12 cellular contexts compared by ENCODE assay signal in the genomic region with DNA sequence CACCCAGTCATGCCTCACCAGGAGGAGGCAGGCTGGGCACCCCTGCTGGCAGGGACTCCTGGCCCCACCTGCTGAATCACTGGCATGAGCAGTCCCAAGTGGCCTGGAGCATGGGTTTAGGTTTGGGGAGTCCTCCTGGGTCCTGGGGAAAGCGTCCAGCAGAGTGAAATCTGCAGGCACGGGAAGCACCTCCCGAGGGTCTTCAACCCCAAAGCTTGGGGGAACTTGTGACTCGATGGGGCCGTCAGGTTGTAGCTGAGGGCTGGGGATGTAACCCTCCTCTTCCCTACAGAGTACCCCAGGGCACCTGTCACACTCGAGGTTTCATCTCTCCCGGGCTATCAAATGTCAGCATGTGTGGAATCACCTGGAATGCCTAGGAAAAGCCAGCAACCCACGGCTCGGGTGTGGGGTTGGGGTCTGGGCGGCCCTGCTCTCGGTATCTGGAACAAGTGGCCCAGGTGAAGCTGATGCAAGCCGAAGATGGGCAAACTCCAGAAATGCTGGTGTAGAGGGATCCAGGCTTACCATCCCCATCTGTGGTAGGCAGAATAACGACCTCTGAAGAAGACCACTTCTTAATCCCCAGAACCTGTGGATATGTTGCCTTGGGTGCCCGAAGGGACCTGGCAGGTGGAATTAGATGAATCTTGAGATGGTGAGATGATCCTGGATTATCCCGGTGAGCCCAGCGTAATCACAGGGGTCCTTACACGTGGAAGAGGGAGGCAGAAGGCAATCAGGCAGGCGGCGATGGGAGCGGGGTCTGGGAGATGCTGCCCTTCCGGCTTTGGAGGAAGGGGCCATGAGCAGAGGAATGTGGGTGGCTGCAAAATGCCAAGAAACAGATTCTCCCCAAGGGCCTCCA. TPM values are rescaled to one million over a fixed set of nuclear protein-coding genes. Genes with fewer than 3 reads are reported as not detected.
DNase-seq lines count a peak whose midpoint lies in the region; ATAC-seq and TF ChIP-seq lines count a peak whose summit lies in the region.
"Had no signal": no experiment of that assay in that cellular context is flagged by ENCODE, and none has a peak within 500 bp of the region (broad histone marks: within the 10 kb centered on the region; RNA-seq: fewer than 3 reads in every experiment).

No MANE protein-coding gene starts in this region.

- H3K9me3 Mint-ChIP-seq in activated naive CD4-positive, alpha-beta T cell treated with anti-CD3 and anti-CD28 coated beads, Interleukin-2, amount 10 ng/mL, durations not matched to agents 7 days and 5 days = peaks cover 32% of the 10 kb centered on the region
- peaks cover 26 to 35% of the 10 kb centered on the region in 2 donors for H3K9me3 Mint-ChIP-seq in activated naive CD4-positive, alpha-beta T cell treated with anti-CD3 and anti-CD28 coated beads, Interleukin-2, amount 50 U/mL, for 72 hours
- H3K9me3 Mint-ChIP-seq in endothelial cell (ENCODE audit: unreplicated experiment) = no peaks in the 10 kb centered on the region

- intact Hi-C loops in posterior vena cava (cut with DNase I) = no loop called here

- CTCF ChIA-PET in activated naive CD4-positive, alpha-beta T cell treated with anti-CD3 and anti-CD28 coated beads, Interleukin-2, amount 10 ng/mL, durations not matched to agents 7 days and 5 days (lab: Charles Lee) = no interaction called here

- no peak for ATAC-seq in activated naive CD4-positive, alpha-beta T cell treated with anti-CD3 and anti-CD28 coated beads, Interleukin-2, amount 50 U/mL, for 72 hours
- ATAC-seq in HG02981 (IDR thresholded peaks at IDR 0.05; ENCODE audit: unreplicated experiment) (no peak), HG03280 (IDR thresholded peaks at IDR 0.05; ENCODE audit: unreplicated experiment) (no peak)

- no peaks in the 10 kb centered on the region for H3K36me3 Mint-ChIP-seq in activated naive CD4-positive, alpha-beta T cell treated with anti-CD3 and anti-CD28 coated beads, Interleukin-2, amount 10 ng/mL, durations not matched to agents 7 days and 5 days
- peaks cover 12 to 40% of the 10 kb centered on the region in 2 donors for H3K36me3 Mint-ChIP-seq in activated naive CD4-positive, alpha-beta T cell treated with anti-CD3 and anti-CD28 coated beads, Interleukin-2, amount 50 U/mL, for 72 hours
- peaks cover 10% of the 10 kb centered on the region for H3K36me3 Mint-ChIP-seq in endothelial cell (ENCODE audit: low read depth, unreplicated experiment)
- H3K36me3 Mint-ChIP-seq: CD4-positive, CD25-positive, alpha-beta regulatory T cell had no signal

- H3K27me3 Mint-ChIP-seq in activated naive CD4-positive, alpha-beta T cell treated with anti-CD3 and anti-CD28 coated beads, Interleukin-2, amount 10 ng/mL, durations not matched to agents 7 days and 5 days = peaks cover 19% of the 10 kb centered on the region
- peaks cover 16% of the 10 kb centered on the region for H3K27me3 Mint-ChIP-seq in endothelial cell (ENCODE audit: unreplicated experiment)

- H3K4me3 Mint-ChIP-seq in activated naive CD4-positive, alpha-beta T cell treated with anti-CD3 and anti-CD28 coated beads, Interleukin-2, amount 10 ng/mL, durations not matched to agents 7 days and 5 days = no peak overlapping the region
- peak overlapping the region; percentile 6 for H3K4me3 Mint-ChIP-seq in endothelial cell (ENCODE audit: unreplicated experiment)
- H3K4me3 Mint-ChIP-seq: CD4-positive, CD25-positive, alpha-beta regulatory T cell had no signal

- no peak for DNase-seq in activated naive CD4-positive, alpha-beta T cell treated with anti-CD3 and anti-CD28 coated beads, Interleukin-2, amount 10 ng/mL, durations not matched to agents 7 days and 5 days
- DNase-seq in activated naive CD4-positive, alpha-beta T cell treated with anti-CD3 and anti-CD28 coated beads, Interleukin-2, amount 50 U/mL, for 72 hours (ENCODE audit: low spot score in 2 of 2) = no peak
- DNase-seq in endothelial cell (ENCODE audit: low spot score) = no peak
- peak; percentile 31 for DNase-seq in posterior vena cava (ENCODE audit: low spot score)
- DNase-seq in activated CD8-positive, alpha-beta memory T cell treated with anti-CD3 and anti-CD28 coated beads for 24 hours = no peak
- DNase-seq: 8988T; ACHN; CD4-positive, CD25-positive, alpha-beta regulatory T cell; HCEC 1CT had no signal

- H3K27ac Mint-ChIP-seq in activated naive CD4-positive, alpha-beta T cell treated with anti-CD3 and anti-CD28 coated beads, Interleukin-2, amount 10 ng/mL, durations not matched to agents 7 days and 5 days = peak overlapping the region; percentile 74
- H3K27ac Mint-ChIP-seq in activated naive CD4-positive, alpha-beta T cell treated with anti-CD3 and anti-CD28 coated beads, Interleukin-2, amount 50 U/mL, for 72 hours = no peak overlapping the region
- H3K27ac Mint-ChIP-seq in endothelial cell (ENCODE audit: unreplicated experiment) = no peak overlapping the region
- H3K27ac Mint-ChIP-seq: CD4-positive, CD25-positive, alpha-beta regulatory T cell had no signal

- TF ChIP-seq CTCF in endothelial cell (IDR thresholded peaks at IDR 0.05; ENCODE audit: unreplicated experiment) = no peak

- no peaks in the 10 kb centered on the region for H3K4me1 Mint-ChIP-seq in activated naive CD4-positive, alpha-beta T cell treated with anti-CD3 and anti-CD28 coated beads, Interleukin-2, amount 10 ng/mL, durations not matched to agents 7 days and 5 days
- peaks cover 5% of the 10 kb centered on the region for H3K4me1 Mint-ChIP-seq in endothelial cell (ENCODE audit: unreplicated experiment)
- H3K4me1 Mint-ChIP-seq: CD4-positive, CD25-positive, alpha-beta regulatory T cell had no signal

RNA-seq across cellular contexts. Expression of a gene that starts 6.1 kb away (rescaled TPM):
- total RNA-seq in activated naive CD4-positive, alpha-beta T cell treated with anti-CD3 and anti-CD28 coated beads, Interleukin-2, amount 50 U/mL, for 72 hours = not detected
- total RNA-seq in endothelial cell (ENCODE audit: unreplicated experiment) (0.64 TPM), posterior vena cava (under 1 TPM in 1 of 2 donors, not detected in 1; 0.24 TPM)
- total RNA-seq: CD4-positive, CD25-positive, alpha-beta regulatory T cell; HT1080 had no signal
